Comparison of ENCODE assay signal across 1 cellular context in genomic region chr7:130970196-130970595, GRCh38.
TF ChIP-seq lines count a peak whose summit lies in the region.

No MANE protein-coding gene starts in this region.

TF ChIP-seq in WTC11, 78 proteins besides CTCF, POLR2A, EP300 and RAD21 (continued from another document):
- TF ChIP-seq ZNF281 (CRISPR knock-in tag; IDR thresholded peaks at IDR 0.05) (no peak), HMGA2 (CRISPR knock-in tag; IDR thresholded peaks at IDR 0.05) (no peak), IRF2 (CRISPR knock-in tag; IDR thresholded peaks at IDR 0.05; ENCODE audit: borderline replicate concordance, low read depth) (no peak), ZNF219 (CRISPR knock-in tag; IDR thresholded peaks at IDR 0.05; ENCODE audit: borderline replicate concordance) (no peak), RELA (CRISPR knock-in tag; IDR thresholded peaks at IDR 0.05; ENCODE audit: borderline replicate concordance) (no peak), ZNF138 (CRISPR knock-in tag; conservative IDR thresholded peaks at IDR 0.05) (no peak), NR1H2 (CRISPR knock-in tag; IDR thresholded peaks at IDR 0.05) (no peak), PRDM15 (CRISPR knock-in tag; IDR thresholded peaks at IDR 0.05) (no peak)
- TF ChIP-seq, protein P1, sequence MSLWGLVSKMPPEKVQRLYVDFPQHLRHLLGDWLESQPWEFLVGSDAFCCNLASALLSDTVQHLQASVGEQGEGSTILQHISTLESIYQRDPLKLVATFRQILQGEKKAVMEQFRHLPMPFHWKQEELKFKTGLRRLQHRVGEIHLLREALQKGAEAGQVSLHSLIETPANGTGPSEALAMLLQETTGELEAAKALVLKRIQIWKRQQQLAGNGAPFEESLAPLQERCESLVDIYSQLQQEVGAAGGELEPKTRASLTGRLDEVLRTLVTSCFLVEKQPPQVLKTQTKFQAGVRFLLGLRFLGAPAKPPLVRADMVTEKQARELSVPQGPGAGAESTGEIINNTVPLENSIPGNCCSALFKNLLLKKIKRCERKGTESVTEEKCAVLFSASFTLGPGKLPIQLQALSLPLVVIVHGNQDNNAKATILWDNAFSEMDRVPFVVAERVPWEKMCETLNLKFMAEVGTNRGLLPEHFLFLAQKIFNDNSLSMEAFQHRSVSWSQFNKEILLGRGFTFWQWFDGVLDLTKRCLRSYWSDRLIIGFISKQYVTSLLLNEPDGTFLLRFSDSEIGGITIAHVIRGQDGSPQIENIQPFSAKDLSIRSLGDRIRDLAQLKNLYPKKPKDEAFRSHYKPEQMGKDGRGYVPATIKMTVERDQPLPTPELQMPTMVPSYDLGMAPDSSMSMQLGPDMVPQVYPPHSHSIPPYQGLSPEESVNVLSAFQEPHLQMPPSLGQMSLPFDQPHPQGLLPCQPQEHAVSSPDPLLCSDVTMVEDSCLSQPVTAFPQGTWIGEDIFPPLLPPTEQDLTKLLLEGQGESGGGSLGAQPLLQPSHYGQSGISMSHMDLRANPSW (CRISPR knock-in tag; conservative IDR thresholded peaks at IDR 0.05; ENCODE audit: low read depth), result no peak
- TF ChIP-seq, protein P2, sequence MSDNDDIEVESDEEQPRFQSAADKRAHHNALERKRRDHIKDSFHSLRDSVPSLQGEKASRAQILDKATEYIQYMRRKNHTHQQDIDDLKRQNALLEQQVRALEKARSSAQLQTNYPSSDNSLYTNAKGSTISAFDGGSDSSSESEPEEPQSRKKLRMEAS (CRISPR knock-in tag; IDR thresholded peaks at IDR 0.05), result no peak
- TF ChIP-seq, protein P3, sequence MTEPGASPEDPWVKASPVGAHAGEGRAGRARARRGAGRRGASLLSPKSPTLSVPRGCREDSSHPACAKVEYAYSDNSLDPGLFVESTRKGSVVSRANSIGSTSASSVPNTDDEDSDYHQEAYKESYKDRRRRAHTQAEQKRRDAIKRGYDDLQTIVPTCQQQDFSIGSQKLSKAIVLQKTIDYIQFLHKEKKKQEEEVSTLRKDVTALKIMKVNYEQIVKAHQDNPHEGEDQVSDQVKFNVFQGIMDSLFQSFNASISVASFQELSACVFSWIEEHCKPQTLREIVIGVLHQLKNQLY (CRISPR knock-in tag; IDR thresholded peaks at IDR 0.05), result no peak
